Comparison of ENCODE assay signal across 30 cellular contexts in genomic region chr2:128901572-128902391, GRCh38.
DNase-seq lines count a peak whose midpoint lies in the region; ATAC-seq, FAIRE-seq and TF ChIP-seq lines count a peak whose summit lies in the region.
"Had no signal": no experiment of that assay in that cellular context is flagged by ENCODE, and none has a peak within 500 bp of the region (broad histone marks: within the 10 kb centered on the region; RNA-seq: fewer than 3 reads in every experiment).

No MANE protein-coding gene starts in this region.

- CTCF ChIA-PET in CD8-positive, alpha-beta memory T cell (lab: Charles Lee) = interaction anchor here (1.5 kb wide), 1 partner anchor 22 kb away, joined by 3 read pairs; no protein-coding TSS in a partner anchor

- FAIRE-seq in pancreas (lab: Jason Lieb, UNC) = no peak
- FAIRE-seq: GM12892 had no signal

- H3K27ac Mint-ChIP-seq in chondrocyte (ENCODE audit: unreplicated experiment) = peak overlapping the region; percentile 22
- no peak overlapping the region for H3K27ac Mint-ChIP-seq in CD8-positive, alpha-beta memory T cell
- H3K27ac Mint-ChIP-seq: activated CD8-positive, alpha-beta T cell treated with anti-CD3 and anti-CD28 coated beads, Interleukin-2, amount 10 ng/mL, durations not matched to agents 7 days and 5 days; activated naive CD8-positive, alpha-beta T cell treated with anti-CD3 and anti-CD28 coated beads, Interleukin-2, amount 50 U/mL, for 24 hours; brain; effector memory CD8-positive, alpha-beta T cell; H9; mesothelial cell of epicardium; naive thymus-derived CD8-positive, alpha-beta T cell; T-helper 1 cell treated with Interleukin-12 subunit alpha and Interleukin-12 subunit beta and Interleukin-4 antibody, amounts not matched to agents 30 μg/mL and 1 μg/mL, for 36 hours had no signal

- TF ChIP-seq CTCF in right atrium auricular region (IDR thresholded peaks at IDR 0.05) = no peak
- no peak for TF ChIP-seq CTCF in chondrocyte (IDR thresholded peaks at IDR 0.05)
- no peak for TF ChIP-seq CTCF in pancreas (IDR thresholded peaks at IDR 0.05)
- TF ChIP-seq CTCF in dorsolateral prefrontal cortex (IDR thresholded peaks at IDR 0.05 in 54 of 56, conservative IDR thresholded peaks at IDR 0.05 in 2 of 56; ENCODE audit: low read depth in 1 of 56, partially characterized antibody in 56 of 56) = no peak

- DNase-seq in Right ventricle myocardium superior (no peak), right atrium auricular region (ENCODE audit: low spot score) (no peak), chondrocyte (ENCODE audit: low spot score) (no peak), pancreas (peak in 2 of 6 donors; percentile 50 to 61), aorta (no peak), NCI-H1048 (lab: John Stamatoyannopoulos, UW) (no peak), dorsolateral prefrontal cortex (no peak)
- no peak for DNase-seq in CD8-positive, alpha-beta memory T cell
- DNase-seq: activated CD8-positive, alpha-beta T cell treated with anti-CD3 and anti-CD28 coated beads, Interleukin-2, amount 10 ng/mL, durations not matched to agents 7 days and 5 days; activated gamma-delta T cell; activated naive CD8-positive, alpha-beta T cell treated with anti-CD3 and anti-CD28 coated beads, Interleukin-2, amount 50 U/mL, for 24 hours; activated T-cell treated with anti-CD3 and anti-CD28 coated beads, Interleukin-2, amount 50 U/mL, for 1 hour; C1 segment of cervical spinal cord; effector memory CD8-positive, alpha-beta T cell; foreskin keratinocyte; H9; heart right ventricle; NCI-H1105; NCI-H2081 treated with DMSO at 0.1 percent for 48 hours; NCI-H510A treated with DMSO at 0.1 percent for 48 hours; NK-92 treated with Interleukin-12 subunit alpha and Interleukin-12 subunit beta, amount 100 ng/mL, for 24 hours; sigmoid colon; stimulated activated CD4-positive, alpha-beta T cell treated with anti-CD3 and anti-CD28 coated beads, Interleukin-15, amount 100 ng/mL, for 24 hours had no signal

- peaks cover 1% of the 10 kb centered on the region for H3K27me3 Mint-ChIP-seq in chondrocyte (ENCODE audit: low read depth)
- peaks cover 0 to 1% of the 10 kb centered on the region in 2 donors for H3K27me3 Mint-ChIP-seq in CD8-positive, alpha-beta memory T cell
- H3K27me3 Mint-ChIP-seq: effector memory CD8-positive, alpha-beta T cell had no signal

- H3K36me3 Mint-ChIP-seq in chondrocyte (ENCODE audit: low read depth) = no peaks in the 10 kb centered on the region
- no peaks in the 10 kb centered on the region for H3K36me3 Mint-ChIP-seq in CD8-positive, alpha-beta memory T cell
- H3K36me3 Mint-ChIP-seq: brain; mesothelial cell of epicardium; naive thymus-derived CD8-positive, alpha-beta T cell had no signal

- peak overlapping the region in 1 of 2 donors; percentile 11 for H3K4me3 ChIP-seq in right atrium auricular region
- H3K4me3 ChIP-seq in pancreas = peak overlapping the region in 1 of 4 donors; percentile 32
- H3K4me3 ChIP-seq in aorta (ENCODE audit: low read length in 2 of 2) = no peak overlapping the region
- no peak overlapping the region for H3K4me3 ChIP-seq in CD8-positive, alpha-beta memory T cell (ENCODE audit: low read length)
- peak overlapping the region in 10 of 59 donors; percentile 7 to 36 (median 20) for H3K4me3 ChIP-seq in dorsolateral prefrontal cortex
- H3K4me3 ChIP-seq: sigmoid colon, SJSA1 had no signal

- H3K27ac ChIP-seq in right atrium auricular region (no peak overlapping the region), pancreas (no peak overlapping the region), aorta (ENCODE audit: low read depth in 1 of 2, low read length in 2 of 2) (no peak overlapping the region), dorsolateral prefrontal cortex (no peak overlapping the region)
- no peak overlapping the region for H3K27ac ChIP-seq in CD8-positive, alpha-beta memory T cell (ENCODE audit: low read depth, low read length)
- H3K27ac ChIP-seq: foreskin keratinocyte, heart right ventricle, sigmoid colon, SJSA1 had no signal

- H3K27me3 ChIP-seq in right atrium auricular region (no peaks in the 10 kb centered on the region), pancreas (no peaks in the 10 kb centered on the region), aorta (ENCODE audit: control insufficient read depth in 1 of 2, insufficient read depth in 2 of 2, low read length in 1 of 2) (no peaks in the 10 kb centered on the region), dorsolateral prefrontal cortex (no peaks in the 10 kb centered on the region)
- H3K27me3 ChIP-seq in CD8-positive, alpha-beta memory T cell (ENCODE audit: insufficient read depth, low read length, poor library complexity, severe bottlenecking) = no peaks in the 10 kb centered on the region
- H3K27me3 ChIP-seq: foreskin keratinocyte, sigmoid colon, SJSA1 had no signal

- peaks cover 13% of the 10 kb centered on the region for H3K9me3 Mint-ChIP-seq in chondrocyte (ENCODE audit: low read depth)
- peaks cover 0 to 2% (median 0%) of the 10 kb centered on the region in 5 donors for H3K9me3 Mint-ChIP-seq in CD8-positive, alpha-beta memory T cell
- H3K9me3 Mint-ChIP-seq: activated naive CD8-positive, alpha-beta T cell treated with anti-CD3 and anti-CD28 coated beads, Interleukin-2, amount 50 U/mL, for 24 hours; T-helper 1 cell treated with Interleukin-12 subunit alpha and Interleukin-12 subunit beta and Interleukin-4 antibody, amounts not matched to agents 30 μg/mL and 1 μg/mL, for 36 hours had no signal

- no peak overlapping the region for H3K4me3 Mint-ChIP-seq in chondrocyte (ENCODE audit: unreplicated experiment)
- H3K4me3 Mint-ChIP-seq in CD8-positive, alpha-beta memory T cell = no peak overlapping the region
- H3K4me3 Mint-ChIP-seq: activated CD8-positive, alpha-beta T cell treated with anti-CD3 and anti-CD28 coated beads, Interleukin-2, amount 10 ng/mL, durations not matched to agents 7 days and 5 days; activated naive CD8-positive, alpha-beta T cell treated with anti-CD3 and anti-CD28 coated beads, Interleukin-2, amount 50 U/mL, for 24 hours; brain; effector memory CD8-positive, alpha-beta T cell; H9; mesothelial cell of epicardium; naive thymus-derived CD8-positive, alpha-beta T cell; T-helper 1 cell treated with Interleukin-12 subunit alpha and Interleukin-12 subunit beta and Interleukin-4 antibody, amounts not matched to agents 30 μg/mL and 1 μg/mL, for 36 hours had no signal

- POLR2A ChIA-PET in CD8-positive, alpha-beta memory T cell (lab: Charles Lee) = no interaction called here

- no peaks in the 10 kb centered on the region for H3K4me1 ChIP-seq in right atrium auricular region
- no peaks in the 10 kb centered on the region for H3K4me1 ChIP-seq in pancreas
- no peaks in the 10 kb centered on the region for H3K4me1 ChIP-seq in aorta (ENCODE audit: control insufficient read depth in 1 of 2, insufficient read depth in 2 of 2, low read length in 2 of 2)
- H3K4me1 ChIP-seq in CD8-positive, alpha-beta memory T cell (ENCODE audit: insufficient read depth, low read length) = no peaks in the 10 kb centered on the region
- H3K4me1 ChIP-seq: foreskin keratinocyte, heart right ventricle, sigmoid colon, SJSA1 had no signal

- H3K9me3 ChIP-seq in right atrium auricular region (peaks cover 0 to 2% of the 10 kb centered on the region in 2 donors), pancreas (no peaks in the 10 kb centered on the region), aorta (ENCODE audit: control insufficient read depth, low read length) (no peaks in the 10 kb centered on the region)
- H3K9me3 ChIP-seq in CD8-positive, alpha-beta memory T cell (ENCODE audit: low read length) = no peaks in the 10 kb centered on the region
- H3K9me3 ChIP-seq: heart right ventricle, sigmoid colon, SJSA1 had no signal

- intact Hi-C loops in Right ventricle myocardium superior (cut with DNase I) (no loop called here), pancreas (cut with DNase I) (no loop called here), aorta (cut with DNase I) (no loop called here), dorsolateral prefrontal cortex (cut with DNase I) (no loop called here)

- H3K36me3 ChIP-seq in right atrium auricular region (no peaks in the 10 kb centered on the region), pancreas (no peaks in the 10 kb centered on the region), aorta (ENCODE audit: control insufficient read depth in 1 of 2, insufficient read depth in 2 of 2, low read length in 1 of 2) (no peaks in the 10 kb centered on the region)
- H3K36me3 ChIP-seq in CD8-positive, alpha-beta memory T cell (ENCODE audit: insufficient read depth, low read length) = no peaks in the 10 kb centered on the region
- H3K36me3 ChIP-seq: heart right ventricle, sigmoid colon, SJSA1 had no signal

- 60 to 62% methylated on average over 46 of the region's 46 CpGs for WGBS in pancreas, 2 donors
- WGBS in aorta, 2 donors = 21 to 46% methylated on average over 44 to 46 of the region's 46 CpGs

- ATAC-seq in Right ventricle myocardium superior (ENCODE audit: poor library complexity) = peak; percentile 51
- peak in 3 of 4 donors; percentile 49 to 67 (median 52) for ATAC-seq in pancreas
- ATAC-seq in aorta (ENCODE audit: low FRiP score) = peak; percentile 37
- ATAC-seq: activated CD8-positive, alpha-beta T cell treated with anti-CD3 and anti-CD28 coated beads, Interleukin-2, amount 10 ng/mL, durations not matched to agents 7 days and 5 days; activated naive CD8-positive, alpha-beta T cell treated with anti-CD3 and anti-CD28 coated beads, Interleukin-2, amount 50 U/mL, for 24 hours; effector memory CD8-positive, alpha-beta T cell; foreskin keratinocyte; naive thymus-derived CD8-positive, alpha-beta T cell; Panc1 had no signal

- H3K4me1 Mint-ChIP-seq in chondrocyte (ENCODE audit: low read depth) = no peaks in the 10 kb centered on the region
- H3K4me1 Mint-ChIP-seq in CD8-positive, alpha-beta memory T cell = no peaks in the 10 kb centered on the region
- H3K4me1 Mint-ChIP-seq: activated naive CD8-positive, alpha-beta T cell treated with anti-CD3 and anti-CD28 coated beads, Interleukin-2, amount 50 U/mL, for 24 hours; brain; H9 had no signal
